In the genomic region with DNA sequence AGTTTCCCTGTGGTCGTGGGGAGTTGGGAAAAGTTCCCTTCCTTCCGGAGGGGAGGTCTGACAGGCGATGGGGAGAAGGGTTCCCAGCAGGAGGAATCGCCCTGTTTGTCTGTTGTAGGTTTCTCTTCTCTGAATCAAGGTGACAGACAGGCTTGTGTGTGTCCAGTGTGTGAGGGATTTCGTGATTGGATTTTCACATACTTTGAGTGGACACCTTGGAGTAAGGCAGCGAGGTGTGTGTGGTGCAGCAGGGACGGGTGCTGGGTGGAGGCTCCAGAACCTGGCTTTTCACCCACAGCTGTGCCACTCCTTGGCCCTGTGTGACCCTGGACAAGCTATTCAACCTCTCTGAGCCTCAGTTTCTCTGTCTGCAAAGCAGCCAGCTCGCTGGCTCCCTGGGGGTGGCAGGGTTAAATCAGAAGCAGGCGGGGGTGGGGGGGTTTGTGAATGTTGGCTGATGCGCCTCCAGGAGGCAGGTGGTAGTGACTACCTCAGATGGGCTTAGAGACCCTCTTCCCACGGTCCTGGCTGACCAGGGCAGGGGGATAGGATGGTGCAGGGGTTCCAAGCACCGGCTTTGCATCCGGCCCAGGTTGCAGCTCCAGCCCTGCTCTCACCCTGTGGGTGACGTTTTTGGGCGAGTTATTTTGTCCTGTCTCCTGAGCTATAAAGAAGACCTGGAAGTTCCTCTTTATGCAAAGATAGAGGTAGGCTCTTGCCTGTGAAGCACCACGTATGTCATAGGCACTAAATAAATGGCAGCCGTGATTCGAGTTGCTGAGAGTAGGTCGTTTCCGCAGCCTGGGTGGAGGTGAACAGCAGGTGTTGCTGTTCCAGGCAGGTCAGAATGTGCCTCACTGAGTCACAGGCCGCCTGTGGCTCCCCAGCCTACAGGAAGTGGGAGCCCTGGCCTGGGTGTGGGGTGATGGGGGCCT, we compare ENCODE assay signal across 9 cellular contexts. TPM values are rescaled to one million over a fixed set of nuclear protein-coding genes. Genes with fewer than 3 reads are reported as not detected.
DNase-seq lines count a peak whose midpoint lies in the region; ATAC-seq and TF ChIP-seq lines count a peak whose summit lies in the region.
"Had no signal": no experiment of that assay in that cellular context is flagged by ENCODE, and none has a peak within 500 bp of the region (broad histone marks: within the 10 kb centered on the region; RNA-seq: fewer than 3 reads in every experiment).

No MANE protein-coding gene starts in this region.

- CTCF ChIA-PET in T-cell (lab: Charles Lee) = interaction anchor here in 1 of 2 donors (0.7 kb wide), 2 partner anchors 31 to 94 kb away, joined by 7 to 8 read pairs; no protein-coding TSS in a partner anchor

- H3K27ac ChIP-seq in heart right ventricle = peak overlapping the region in 5 of 10 donors; percentile 17 to 56 (median 52)
- peak overlapping the region; percentile 85 for H3K27ac ChIP-seq in colonic mucosa

- H3K9me3 Mint-ChIP-seq in mesothelial cell of epicardium (no peaks in the 10 kb centered on the region), T-cell (no peaks in the 10 kb centered on the region)
- H3K9me3 Mint-ChIP-seq: central memory CD8-positive, alpha-beta T cell had no signal

- H3K27ac Mint-ChIP-seq in mesothelial cell of epicardium (peak overlapping the region; percentile 85), T-cell (no peak overlapping the region)

- POLR2A ChIA-PET in T-cell (lab: Charles Lee) = no interaction called here

- H3K4me1 Mint-ChIP-seq in mesothelial cell of epicardium (peaks cover 47% of the 10 kb centered on the region), T-cell (peaks cover 0 to 8% (median 6%) of the 10 kb centered on the region in 3 donors)
- H3K4me1 Mint-ChIP-seq: central memory CD8-positive, alpha-beta T cell had no signal

- TF ChIP-seq CTCF in heart right ventricle (IDR thresholded peaks at IDR 0.05) = no peak
- no peak for TF ChIP-seq CTCF in colonic mucosa (IDR thresholded peaks at IDR 0.05)
- TF ChIP-seq CTCF in mesothelial cell of epicardium (IDR thresholded peaks at IDR 0.05; ENCODE audit: unreplicated experiment) = no peak

- H3K9ac ChIP-seq in colonic mucosa (ENCODE audit: low read depth in 2 of 2, low read length in 2 of 2) = peak overlapping the region; percentile 71 to 89

- peak overlapping the region; percentile 70 for H3K4me3 Mint-ChIP-seq in mesothelial cell of epicardium
- H3K4me3 Mint-ChIP-seq in T-cell = no peak overlapping the region
- H3K4me3 Mint-ChIP-seq: central memory CD8-positive, alpha-beta T cell had no signal

- no peaks in the 10 kb centered on the region for H3K36me3 Mint-ChIP-seq in mesothelial cell of epicardium
- no peaks in the 10 kb centered on the region for H3K36me3 Mint-ChIP-seq in T-cell

- H3K27me3 ChIP-seq in heart right ventricle (peaks cover 0 to 56% (median 43%) of the 10 kb centered on the region in 7 donors), colonic mucosa (no peaks in the 10 kb centered on the region)

- H3K9me3 ChIP-seq in heart right ventricle (no peaks in the 10 kb centered on the region), colonic mucosa (no peaks in the 10 kb centered on the region)

- intact Hi-C loops in heart right ventricle (cut with DNase I) (no loop called here), Right ventricle myocardium superior (cut with DNase I) (no loop called here), colonic mucosa (cut with DNase I) (loop anchor here (10.0 kb wide), 1 partner anchor 101 kb away; no protein-coding TSS in a partner anchor)

- 39 to 41% methylated on average over 21 of the region's 21 CpGs for WGBS in heart right ventricle, 2 donors

- H3K4me1 ChIP-seq in heart right ventricle (peaks cover 0 to 14% (median 9%) of the 10 kb centered on the region in 9 donors), colonic mucosa (no peaks in the 10 kb centered on the region)

- H3K27me3 Mint-ChIP-seq in mesothelial cell of epicardium (ENCODE audit: low read depth) (no peaks in the 10 kb centered on the region), T-cell (peaks cover 42 to 55% of the 10 kb centered on the region in 2 donors)

- H3K36me3 ChIP-seq in heart right ventricle (no peaks in the 10 kb centered on the region), colonic mucosa (no peaks in the 10 kb centered on the region)

- ATAC-seq in heart right ventricle (peak in 1 of 8 donors; percentile 18), Right ventricle myocardium superior (ENCODE audit: poor library complexity) (no peak), T-cell (replicated peaks in 1 of 4) (no peak)

- H3K4me3 ChIP-seq in heart right ventricle (peak overlapping the region in 9 of 10 donors; percentile 25 to 52 (median 45)), colonic mucosa (peak overlapping the region; percentile 57)

- DNase-seq in heart right ventricle = no peak
- no peak for DNase-seq in Right ventricle myocardium superior
- DNase-seq in colonic mucosa = peak; percentile 35
- no peak for DNase-seq in mesothelial cell of epicardium (ENCODE audit: low spot score in 2 of 2, unreplicated experiment in 2 of 2)
- DNase-seq in RPMI8226 = no peak
- DNase-seq in NK-92 treated with Interleukin-12 subunit alpha and Interleukin-12 subunit beta, amount 100 ng/mL, for 24 hours (lab: John Stamatoyannopoulos, UW) = no peak
- DNase-seq in T-cell = no peak
- no peak for DNase-seq in effector CD4-positive, alpha-beta T cell

RNA-seq across cellular contexts. Expression of gene BDKRB2, which starts 0.7 kb away (rescaled TPM):
- total RNA-seq in heart right ventricle = 1 to 10 TPM in 3 of 10 donors, under 1 TPM in 7; 0.19 to 3.6 (median 0.64) TPM
- under 1 TPM; 0.58 to 0.59 TPM for polyA plus RNA-seq in heart right ventricle
- 1.2 TPM for total RNA-seq in Right ventricle myocardium superior
- total RNA-seq in colonic mucosa = 10 to 100 TPM; 11.3 to 23.3 TPM
- total RNA-seq in mesothelial cell of epicardium = 10.1 to 11.5 TPM (median 11.3 TPM) in 3 replicates
- total RNA-seq in T-cell = under 1 TPM in 2 of 5 donors, not detected in 3; 0.06 to 0.09 TPM

RNA-seq across cellular contexts. Expression of gene BDKRB1, which starts 50.7 kb away (rescaled TPM):
- total RNA-seq in heart right ventricle (under 1 TPM in 2 of 10 donors, not detected in 8; 0.39 to 0.66 TPM), Right ventricle myocardium superior (not detected), colonic mucosa (1 to 10 TPM; 3.2 to 5.5 TPM), mesothelial cell of epicardium (10.4 to 12.5 TPM (median 10.9 TPM) in 3 replicates), T-cell (not detected)
- under 1 TPM in 1 of 2 donors, not detected in 1; 0.09 TPM for polyA plus RNA-seq in heart right ventricle
